23 cellular contexts compared by ENCODE assay signal in the genomic region with DNA sequence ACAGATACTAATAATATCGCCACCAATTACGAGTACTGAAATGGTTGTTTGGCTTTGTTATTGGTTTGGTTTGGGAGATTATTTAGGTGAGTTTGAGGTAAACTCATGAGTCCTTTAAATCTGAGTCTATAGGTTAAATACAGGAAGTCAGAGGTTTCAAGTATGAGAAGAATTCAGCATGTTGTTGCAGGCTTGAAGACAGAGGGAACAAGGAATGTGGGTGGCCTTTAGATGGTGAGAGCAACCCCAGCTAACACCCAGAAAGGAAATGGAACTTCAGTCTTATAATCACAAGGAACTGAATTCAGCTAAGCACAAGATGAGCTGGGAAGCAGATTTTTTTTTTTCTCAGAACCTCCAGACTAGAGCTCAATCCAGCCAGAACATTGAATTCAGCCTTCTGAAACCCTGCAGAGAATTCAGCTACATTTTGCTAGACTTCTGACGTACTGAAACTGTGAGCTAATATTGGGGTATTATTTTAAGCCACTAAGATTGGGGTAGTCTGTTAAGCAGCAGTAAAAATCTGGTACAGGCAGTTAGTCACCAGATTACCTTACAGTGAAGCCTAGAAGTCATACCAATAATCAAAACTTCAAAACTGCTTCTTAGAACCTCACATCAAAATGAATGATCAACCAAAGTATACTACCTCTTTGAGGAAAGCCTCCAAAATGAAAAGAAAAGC.
A peak's percentile ranks its signal among the peaks of the same experiment; 100 is the strongest.
DNase-seq lines count a peak whose midpoint lies in the region; ATAC-seq and TF ChIP-seq lines count a peak whose summit lies in the region.
"Had no signal": no experiment of that assay in that cellular context is flagged by ENCODE, and none has a peak within 500 bp of the region (broad histone marks: within the 10 kb centered on the region; RNA-seq: fewer than 3 reads in every experiment).

No MANE protein-coding gene starts in this region.

- intact Hi-C loops in posterior vena cava (cut with DNase I) = no loop called here

- peak; percentile 22 for DNase-seq in G401 (ENCODE audit: low spot score)
- peak; percentile 39 for DNase-seq in NT2/D1 (ENCODE audit: low read depth, low spot score)
- DNase-seq in foreskin keratinocyte = peak; percentile 59 to 85
- DNase-seq in dedifferentiated amniotic fluid mesenchymal stem cell (ENCODE audit: extremely low spot score) = no peak
- DNase-seq in posterior vena cava (ENCODE audit: low spot score) = no peak
- DNase-seq: activated CD4-positive, alpha-beta T cell treated with anti-CD3 and anti-CD28 coated beads, Interleukin-2, amount 10 ng/mL, durations not matched to agents 24 days and 14 days; activated T-cell treated with anti-CD3 and anti-CD28 coated beads, Interleukin-2, amount 50 U/mL, for 4 hours; brain microvascular endothelial cell; cortex of kidney; DND-41; glutamatergic neuron; left ventricle myocardium superior; NCI-H1436 treated with DMSO at 0.1 percent for 48 hours; NCI-H510A; SJCRH30; stimulated activated CD4-positive, alpha-beta T cell treated with anti-CD3 and anti-CD28 coated beads, Interleukin-15, amount 100 ng/mL, for 24 hours had no signal

- H3K4me3 ChIP-seq in NT2/D1 (ENCODE audit: insufficient read length, low read depth) = no peak overlapping the region
- no peak overlapping the region for H3K4me3 ChIP-seq in mesodermal cell (ENCODE audit: extremely low read depth, insufficient read depth, low read length, poor library complexity, severe bottlenecking)
- H3K4me3 ChIP-seq: SJCRH30 had no signal

- in situ Hi-C loops in G401 (cut with HindIII; ENCODE audit: low sequenced_read_pairs) = no loop called here

- H3K36me3 ChIP-seq in NT2/D1 (ENCODE audit: insufficient read depth, insufficient read length, low read length) (no peaks in the 10 kb centered on the region), mesodermal cell (ENCODE audit: control insufficient read depth, insufficient read depth, low read length) (no peaks in the 10 kb centered on the region)
- H3K36me3 ChIP-seq: brain microvascular endothelial cell, SJCRH30 had no signal

- no CpG with 5 or more reads among the region's 3 CpGs for WGBS in mesodermal cell (ENCODE audit: insufficient coverage in 2 of 2), 2 experiments

- no peaks in the 10 kb centered on the region for H3K9me3 ChIP-seq in NT2/D1 (ENCODE audit: insufficient read depth, low read length)
- H3K9me3 ChIP-seq in mesodermal cell (ENCODE audit: control insufficient read depth, low read length) = no peaks in the 10 kb centered on the region
- H3K9me3 ChIP-seq: SJCRH30 had no signal

- H3K4me1 ChIP-seq in NT2/D1 (ENCODE audit: insufficient read depth, insufficient read length) = no peaks in the 10 kb centered on the region
- H3K4me1 ChIP-seq in foreskin keratinocyte = peaks cover 17% of the 10 kb centered on the region
- H3K4me1 ChIP-seq in mesodermal cell (ENCODE audit: control insufficient read depth, insufficient read depth, low read length, poor library complexity, severe bottlenecking) = peaks cover 9% of the 10 kb centered on the region
- H3K4me1 ChIP-seq: SJCRH30 had no signal

- H3K9ac ChIP-seq in NT2/D1 (ENCODE audit: insufficient read length, low read depth) = no peak overlapping the region

- H3K27me3 ChIP-seq in NT2/D1 (ENCODE audit: insufficient read depth, insufficient read length) (no peaks in the 10 kb centered on the region), foreskin keratinocyte (no peaks in the 10 kb centered on the region)
- H3K27me3 ChIP-seq: brain microvascular endothelial cell, SJCRH30 had no signal

- no peak for TF ChIP-seq CTCF in foreskin keratinocyte (conservative IDR thresholded peaks at IDR 0.05)

- H3K27ac ChIP-seq in foreskin keratinocyte = peak overlapping the region; percentile 14
- peak overlapping the region; percentile 11 for H3K27ac ChIP-seq in mesodermal cell (ENCODE audit: low read depth, low read length, severe bottlenecking)
- H3K27ac ChIP-seq: brain microvascular endothelial cell, C4-2B, SJCRH30, VCaP had no signal

- ATAC-seq in foreskin keratinocyte (peak; percentile 81), HG02981 (IDR thresholded peaks at IDR 0.05; ENCODE audit: unreplicated experiment) (no peak), HG03196 (IDR thresholded peaks at IDR 0.05; ENCODE audit: unreplicated experiment) (no peak)
- ATAC-seq: activated T-cell treated with anti-CD3 and anti-CD28 coated beads, Interleukin-2, amount 50 U/mL, for 4 hours; HCT116; left ventricle myocardium superior; sciatic nerve had no signal

Comparison
In these comparisons a context has a peak if more than half of its experiments do, and no peak if none do; other contexts are left out.
1. DNase-seq: peak in G401 (single experiment), NT2/D1 (single experiment) and foreskin keratinocyte (2 of 2); none in dedifferentiated amniotic fluid mesenchymal stem cell (single experiment) and posterior vena cava (single experiment).